In genomic region chr18:50769463-50769862, GRCh38 we compare ENCODE assay signal across 11 cellular contexts. TPM values are rescaled to one million over a fixed set of nuclear protein-coding genes. Genes with fewer than 3 reads are reported as not detected.
"Had no signal": no experiment of that assay in that cellular context is flagged by ENCODE, and none has a peak within 500 bp of the region (broad histone marks: within the 10 kb centered on the region; RNA-seq: fewer than 3 reads in every experiment).

No MANE protein-coding gene starts in this region.

- H2AFZ ChIP-seq: GM23248, GM23338 had no signal

- H3K9ac ChIP-seq: GM23248 had no signal

- FAIRE-seq: H1, H54 had no signal

- ATAC-seq: GM23338, HCT116 had no signal

- H3K27ac ChIP-seq: GM23248 had no signal

- H3K9me3 ChIP-seq: HAP-1 had no signal

- H3K4me1 ChIP-seq: HAP-1 had no signal

- H3K4me2 ChIP-seq: GM23338 had no signal

- DNase-seq: GM23248, GOT3, H7, H9, HCEC 1CT, HFFc6 had no signal

- H3K4me3 ChIP-seq: GM23248, GM23338, HAP-1 had no signal

- H3K36me3 ChIP-seq: HAP-1 had no signal

RNA-seq across cellular contexts. Expression of gene MRO, which starts 50.4 kb away (rescaled TPM):
- total RNA-seq: GM23248, HFFc6 had no signal
- polyA plus RNA-seq: GM23248 had no signal
